11 cellular contexts compared by ENCODE assay signal in genomic region chr6:120354452-120355098, GRCh38.
A peak's percentile ranks its signal among the peaks of the same experiment; 100 is the strongest.
DNase-seq lines count a peak whose midpoint lies in the region; ATAC-seq lines count a peak whose summit lies in the region.
"Had no signal": no experiment of that assay in that cellular context is flagged by ENCODE, and none has a peak within 500 bp of the region (broad histone marks: within the 10 kb centered on the region; RNA-seq: fewer than 3 reads in every experiment).

No MANE protein-coding gene starts in this region.

- ATAC-seq in HG03175 (IDR thresholded peaks at IDR 0.05; ENCODE audit: unreplicated experiment) (peak; percentile 60), Right ventricle myocardium superior (ENCODE audit: poor library complexity) (no peak)

- peak; percentile 4 for DNase-seq in NK-92 treated with Interleukin-12 subunit alpha and Interleukin-12 subunit beta, amount 100 ng/mL, for 24 hours (lab: John Stamatoyannopoulos, UW)
- DNase-seq in NK-92 (lab: John Stamatoyannopoulos, UW; ENCODE audit: unreplicated experiment) (no peak), RPMI7951 (ENCODE audit: low read depth) (peak; percentile 75), islet precursor cell (peak; percentile 84), SKM-1 (lab: John Stamatoyannopoulos, UW; ENCODE audit: unreplicated experiment) (no peak), Right ventricle myocardium superior (no peak), DMS 273 (lab: John Stamatoyannopoulos, UW; ENCODE audit: unreplicated experiment) (no peak)
- DNase-seq: NCI-H345, RPMI8226, upper lobe of left lung had no signal

- intact Hi-C loops in Right ventricle myocardium superior (cut with DNase I) = no loop called here

Comparison
In these comparisons a context has a peak if more than half of its experiments do, and no peak if none do; other contexts are left out.
1. DNase-seq: peak in NK-92 treated with Interleukin-12 subunit alpha and Interleukin-12 subunit beta, amount 100 ng/mL, for 24 hours (single experiment), RPMI7951 (single experiment) and islet precursor cell (single experiment); none in NK-92 (single experiment), SKM-1 (single experiment), Right ventricle myocardium superior (single experiment) and DMS 273 (single experiment).